In the genomic region with DNA sequence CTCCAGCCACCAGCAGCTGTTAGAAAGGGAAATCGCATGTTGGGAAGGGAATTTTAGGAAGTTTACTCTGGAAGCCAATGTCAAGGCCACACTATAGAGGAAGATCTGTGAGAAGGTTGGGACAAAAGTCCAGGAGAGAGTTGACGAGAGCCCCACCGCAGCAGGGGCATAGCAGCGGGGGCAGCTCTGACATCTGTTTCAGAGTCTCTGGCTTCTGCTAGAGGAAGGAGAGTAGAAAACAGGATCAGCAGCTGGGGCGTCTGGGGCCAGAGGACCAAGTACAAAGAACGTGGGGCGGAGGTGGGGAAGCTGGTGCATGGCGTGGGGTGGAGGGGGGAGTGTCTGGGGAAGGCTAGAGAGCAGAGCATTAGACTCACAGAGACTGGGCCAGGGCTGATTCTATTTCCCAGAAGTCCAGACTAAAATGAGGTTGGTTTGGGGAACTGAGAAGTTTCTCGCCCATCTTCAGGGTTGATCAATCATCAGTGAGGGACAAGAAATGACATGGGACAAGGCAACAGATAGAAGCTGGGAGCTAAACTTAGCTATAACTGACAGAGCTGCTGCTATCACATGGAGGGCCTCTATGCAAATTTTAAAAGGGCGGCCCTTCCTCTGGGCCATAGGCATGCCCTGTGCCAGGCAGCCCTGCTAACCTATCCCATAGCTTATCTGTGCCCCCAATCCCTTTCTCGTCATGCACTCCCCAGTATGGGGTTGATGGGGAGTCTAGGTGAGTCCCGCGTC, we compare ENCODE assay signal across 8 cellular contexts. TPM values are rescaled to one million over a fixed set of nuclear protein-coding genes. Genes with fewer than 3 reads are reported as not detected.
DNase-seq lines count a peak whose midpoint lies in the region; ATAC-seq, FAIRE-seq and TF ChIP-seq lines count a peak whose summit lies in the region.

No MANE protein-coding gene starts in this region.

- no peak for TF ChIP-seq EP300 in H1 (IDR thresholded peaks at IDR 0.05; ENCODE audit: borderline replicate concordance in 1 of 2, low read depth in 2 of 2, low read length in 2 of 2)

- H3K56ac ChIP-seq in H1 (replicated peaks; ENCODE audit: insufficient read length, low read depth, low read length): peak overlapping the region; percentile 8

- TF ChIP-seq RAD21 in H1 (IDR thresholded peaks at IDR 0.05 in 1 of 2, conservative IDR thresholded peaks at IDR 0.05 in 1 of 2; ENCODE audit: low read depth in 2 of 2, low read length in 2 of 2): no peak

- intact Hi-C loops in Right ventricle myocardium inferior (cut with DNase I): loop anchor here (2.0 kb wide), 1 partner anchor 77 kb away; a partner anchor contains a TSS
- intact Hi-C loops in prostate gland (cut with DNase I): loop anchor here (5.0 kb wide), 1 partner anchor 42 kb away; no protein-coding TSS in a partner anchor

- peak overlapping the region; percentile 92; the same call in 1 of the 2 replicates for H2BK5ac ChIP-seq in H1 (ENCODE audit: low read depth, low read length)

- WGBS in H1 (ENCODE audit: extremely low coverage in 1 of 2, insufficient coverage in 1 of 2, insufficient read length in 1 of 2, insufficient replicate concordance in 2 of 2, low coverage in 1 of 2, low lambda C conversion rate in 2 of 2, missing lambda C conversion rate in 1 of 2), 2 experiments: 48% methylated on average over 11 of the region's 13 CpGs; no CpG with 5 or more reads in 1 of the 2 experiments
- WGBS in prostate gland: 42% methylated on average over 13 of the region's 13 CpGs

- peak overlapping the region; percentile 15 for H3K18ac ChIP-seq in H1 (ENCODE audit: extremely low read depth, low read length)

- ATAC-seq in Right ventricle myocardium inferior (no peak), HG02642 (IDR thresholded peaks at IDR 0.05; ENCODE audit: poor library complexity, unreplicated experiment) (peak; percentile 52)

- peak overlapping the region; percentile 98 for H2BK15ac ChIP-seq in H1 (ENCODE audit: low read length)

- peaks cover 5% of the 10 kb centered on the region for H3K36me3 ChIP-seq in cardiac muscle cell
- peaks cover 0 to 5% (median 0%) of the 10 kb centered on the region in 4 experiments; a peak in 3 of 8 replicates for H3K36me3 ChIP-seq in H1 (ENCODE audit: control insufficient read depth in 2 of 4, insufficient read depth in 4 of 4, low read length in 3 of 4)
- peaks cover 0 to 6% of the 10 kb centered on the region in 2 donors for H3K36me3 ChIP-seq in prostate gland

- no peak overlapping the region for H3K23ac ChIP-seq in H1 (ENCODE audit: insufficient read length)

- H2BK12ac ChIP-seq in H1 (ENCODE audit: low read depth, low read length): peak overlapping the region; percentile 27; the same call in 1 of the 2 replicates

- H3K4me2 ChIP-seq in H1 (ENCODE audit: insufficient read depth in 1 of 2, low read depth in 2 of 2, low read length in 2 of 2): peak overlapping the region; percentile 80 to 96

- peaks cover 19% of the 10 kb centered on the region for H3K4me1 ChIP-seq in cardiac muscle cell (ENCODE audit: low read depth)
- H3K4me1 ChIP-seq in H1 (replicated peaks in 1 of 4; ENCODE audit: control insufficient read depth in 3 of 4, insufficient read depth in 4 of 4, low read length in 3 of 4): peaks cover 0 to 6% (median 0%) of the 10 kb centered on the region in 4 experiments; a peak in 3 of 7 replicates
- no peaks in the 10 kb centered on the region for H3K4me1 ChIP-seq in prostate gland (replicated peaks)

- H2BK120ac ChIP-seq in H1 (replicated peaks; ENCODE audit: low read depth, low read length): no peak overlapping the region

- no peaks in the 10 kb centered on the region for H3K27me3 ChIP-seq in cardiac muscle cell
- H3K27me3 ChIP-seq in H1 (replicated peaks in 1 of 4; ENCODE audit: control insufficient read depth in 3 of 4, extremely low read depth in 1 of 4, insufficient read depth in 3 of 4, low read length in 3 of 4): no peaks in the 10 kb centered on the region
- no peaks in the 10 kb centered on the region for H3K27me3 ChIP-seq in prostate gland (replicated peaks; ENCODE audit: insufficient read depth)

- no peaks in the 10 kb centered on the region for H4K20me1 ChIP-seq in H1 (replicated peaks in 1 of 2; ENCODE audit: control insufficient read depth in 1 of 2, insufficient read depth in 2 of 2, low read length in 2 of 2)

- H3K79me1 ChIP-seq in H1 (ENCODE audit: low read depth, low read length): no peaks in the 10 kb centered on the region

- TF ChIP-seq CTCF in cardiac muscle cell (IDR thresholded peaks at IDR 0.05; ENCODE audit: low read depth, low read length) (no peak), H1 (IDR thresholded peaks at IDR 0.05; ENCODE audit: control extremely low read depth in 1 of 3, insufficient read depth in 1 of 3, low read depth in 1 of 3, low read length in 3 of 3) (no peak), prostate gland (IDR thresholded peaks at IDR 0.05) (no peak), D721Med (IDR thresholded peaks at IDR 0.05; ENCODE audit: insufficient read depth, missing control alignments) (no peak)

- no peak overlapping the region for H2AK5ac ChIP-seq in H1 (ENCODE audit: low read depth, low read length)

- H4K91ac ChIP-seq in H1 (replicated peaks; ENCODE audit: insufficient read length, low read length): peak overlapping the region; percentile 34

- H3K27ac ChIP-seq in cardiac muscle cell (peak overlapping the region; percentile 79), H1 (ENCODE audit: low read depth, low read length) (peak overlapping the region; percentile 50; the same call in 1 of the 2 replicates), prostate gland (peak overlapping the region; percentile 96 to 98)

- H4K5ac ChIP-seq in H1 (ENCODE audit: insufficient read length, low read depth, low read length): peak overlapping the region; percentile 67

- H3K9ac ChIP-seq in H1 (replicated peaks in 1 of 4; ENCODE audit: extremely low read depth in 1 of 4, low read depth in 3 of 4, low read length in 3 of 4): peak overlapping the region in 2 of 4 experiments; percentile 49; a peak in 3 of 7 replicates

- DNase-seq in cardiac muscle cell (ENCODE audit: low read depth in 1 of 2, low spot score in 1 of 2): peak in 1 of 2 donors; percentile 34
- no peak for DNase-seq in Right ventricle myocardium inferior (ENCODE audit: missing footprints)
- DNase-seq in NCI-H82 (lab: John Stamatoyannopoulos, UW): peak; percentile 88
- DNase-seq in H1 (ENCODE audit: low read depth in 1 of 2, low spot score in 2 of 2): no peak
- no peak for DNase-seq in prostate gland (ENCODE audit: low spot score)
- DNase-seq in HuH-7.5 (ENCODE audit: low spot score): no peak
- no peak for DNase-seq in D721Med (ENCODE audit: insufficient read length, low spot score)

- TF ChIP-seq POLR2A in H1 (IDR thresholded peaks at IDR 0.05; ENCODE audit: control extremely low read depth in 1 of 2, low read depth in 2 of 2, low read length in 2 of 2) (no peak; a peak in 1 of 3 replicates), prostate gland (IDR thresholded peaks at IDR 0.05) (no peak)

- no peak overlapping the region for H3K4ac ChIP-seq in H1 (replicated peaks; ENCODE audit: insufficient read length, low read depth, low read length)

- POLR2A ChIA-PET in H1 (lab: Charles Lee; ENCODE audit: partially characterized antibody): interaction anchor here (0.6 to 3.8 kb wide), 17 partner anchors 9 to 96 kb away, joined by 3 to 17 read pairs (median 4); a partner anchor contains a TSS

- peak overlapping the region; percentile 87 for H3K4me3 ChIP-seq in cardiac muscle cell
- peak overlapping the region; percentile 58 to 80 (median 76) for H3K4me3 ChIP-seq in H1 (ENCODE audit: extremely low read depth in 1 of 4, insufficient read depth in 2 of 4, low read depth in 3 of 4, low read length in 4 of 4)
- peak overlapping the region; percentile 61 to 77 for H3K4me3 ChIP-seq in prostate gland

- H3K23me2 ChIP-seq in H1 (ENCODE audit: low read depth, low read length): peaks cover 13% of the 10 kb centered on the region

- FAIRE-seq in H1 (lab: Jason Lieb, UNC) (no peak), D721Med (lab: Jason Lieb, UNC) (no peak)

- H3K14ac ChIP-seq in H1 (ENCODE audit: insufficient read length): no peak overlapping the region

- no peaks in the 10 kb centered on the region for H3K79me2 ChIP-seq in H1 (ENCODE audit: control insufficient read depth in 1 of 2, insufficient read depth in 2 of 2, low read length in 2 of 2)

- H3K9me3 ChIP-seq in cardiac muscle cell (ENCODE audit: low read depth) (no peaks in the 10 kb centered on the region), H1 (ENCODE audit: insufficient read depth in 2 of 2, low read depth in 1 of 2, low read length in 1 of 2) (no peaks in the 10 kb centered on the region), prostate gland (no peaks in the 10 kb centered on the region)

- H4K8ac ChIP-seq in H1 (ENCODE audit: extremely low read depth, insufficient read depth, low read length): peak overlapping the region; percentile 19; the same call in 1 of the 2 replicates

- peak overlapping the region; percentile 71 for H2AFZ ChIP-seq in H1 (ENCODE audit: low read length)

- CTCF ChIA-PET in H1 (lab: Charles Lee; ENCODE audit: partially characterized antibody): interaction anchor here (0.6 to 3.9 kb wide), 17 partner anchors 7 to 77 kb away, joined by 3 to 31 read pairs (median 4); no protein-coding TSS in a partner anchor

- H2BK20ac ChIP-seq in H1 (ENCODE audit: low read length): no peak overlapping the region

RNA-seq across cellular contexts. Expression of a gene that starts 1.2 kb away (rescaled TPM):
- 74.0 and 87.3 TPM in 2 replicates for total RNA-seq in cardiac muscle cell
- polyA plus RNA-seq in cardiac muscle cell: 30.8 and 34.4 TPM in 2 replicates
- 22.3 TPM for total RNA-seq in Right ventricle myocardium inferior
- 13.3 and 14.9 TPM in 2 replicates for total RNA-seq in H1 (2021; fragmentation: NEBNext Ultra II Directional; extraction: Animal tissue kit (Norgen Biotek cat#: 25700))
- 10.4 and 13.2 TPM in 2 replicates for polyA plus RNA-seq in H1 (2011; rRNA removed)
- 21.1 TPM for polyA plus RNA-seq in H1 (2011; cell fraction: cytosol; rRNA removed)
- 27.3 TPM for polyA plus RNA-seq in H1 (2011; cell fraction: nucleus; rRNA removed)
- polyA plus RNA-seq in H1 (2012, experiment 1 of 2): 13.5 to 16.6 TPM (median 15.7 TPM) in 4 replicates
- 10.2 TPM for polyA plus RNA-seq in H1 (2012, experiment 2 of 2)
- polyA plus RNA-seq in H1 (2013, experiment 1 of 2): 8.9 TPM
- polyA plus RNA-seq in H1 (2013, experiment 2 of 2): 8.0 TPM
- 3.9 and 4.0 TPM in 2 replicates for polyA minus RNA-seq in H1 (2011; rRNA and poly(A)+ RNA removed)
- 9.5 TPM for polyA minus RNA-seq in H1 (2011; cell fraction: cytosol; rRNA and poly(A)+ RNA removed)
- polyA minus RNA-seq in H1 (2011; cell fraction: nucleus; rRNA and poly(A)+ RNA removed): 13.0 TPM
- total RNA-seq in prostate gland: 100 to 1,000 TPM; 128 to 139 TPM

RNA-seq across cellular contexts. Expression of a gene that starts 7.9 kb away (rescaled TPM):
- total RNA-seq in cardiac muscle cell: 0.07 and 1.1 TPM in 2 replicates
- polyA plus RNA-seq in cardiac muscle cell: 1.3 TPM in 1 of 2 replicates, not detected in the other
- total RNA-seq in Right ventricle myocardium inferior: not detected
- 0.21 and 0.65 TPM in 2 replicates for total RNA-seq in H1 (2021; fragmentation: NEBNext Ultra II Directional; extraction: Animal tissue kit (Norgen Biotek cat#: 25700))
- polyA plus RNA-seq in H1 (2011; rRNA removed): 0.57 and 2.3 TPM in 2 replicates
- polyA plus RNA-seq in H1 (2011; cell fraction: cytosol; rRNA removed): 1.8 TPM
- 1.0 TPM for polyA plus RNA-seq in H1 (2011; cell fraction: nucleus; rRNA removed)
- 0.53 to 0.73 TPM (median 0.65 TPM) in 4 replicates for polyA plus RNA-seq in H1 (2012, experiment 1 of 2)
- 0.16 TPM for polyA plus RNA-seq in H1 (2012, experiment 2 of 2)
- polyA plus RNA-seq in H1 (2013, experiment 1 of 2): 1.1 TPM
- polyA plus RNA-seq in H1 (2013, experiment 2 of 2): 1.6 TPM
- 0.28 TPM in 1 of 2 replicates, not detected in the other for polyA minus RNA-seq in H1 (2011; rRNA and poly(A)+ RNA removed)
- not detected for polyA minus RNA-seq in H1 (2011; cell fraction: cytosol; rRNA and poly(A)+ RNA removed)
- 1.1 TPM for polyA minus RNA-seq in H1 (2011; cell fraction: nucleus; rRNA and poly(A)+ RNA removed)
- under 1 TPM; 0.46 to 0.51 TPM for total RNA-seq in prostate gland

RNA-seq across cellular contexts. Expression of a gene that starts 26.9 kb away (rescaled TPM):
- total RNA-seq in cardiac muscle cell (32.9 and 71.6 TPM in 2 replicates), Right ventricle myocardium inferior (16.4 TPM), prostate gland (10 to 100 TPM; 18.8 to 47.3 TPM)
- polyA plus RNA-seq in cardiac muscle cell (46.5 and 49.8 TPM in 2 replicates), H1 (2011; rRNA removed) (71.5 and 73.3 TPM in 2 replicates)
- total RNA-seq in H1 (2021; fragmentation: NEBNext Ultra II Directional; extraction: Animal tissue kit (Norgen Biotek cat#: 25700)): 54.4 and 56.0 TPM in 2 replicates
- polyA plus RNA-seq in H1 (2011; cell fraction: cytosol; rRNA removed): 86.2 TPM
- 140 TPM for polyA plus RNA-seq in H1 (2011; cell fraction: nucleus; rRNA removed)
- 75.2 to 84.1 TPM (median 78.7 TPM) in 4 replicates for polyA plus RNA-seq in H1 (2012, experiment 1 of 2)
- 41.1 TPM for polyA plus RNA-seq in H1 (2012, experiment 2 of 2)
- 45.8 TPM for polyA plus RNA-seq in H1 (2013, experiment 1 of 2)
- 38.1 TPM for polyA plus RNA-seq in H1 (2013, experiment 2 of 2)
- 67.6 and 74.7 TPM in 2 replicates for polyA minus RNA-seq in H1 (2011; rRNA and poly(A)+ RNA removed)
- polyA minus RNA-seq in H1 (2011; cell fraction: cytosol; rRNA and poly(A)+ RNA removed): 27.4 TPM
- polyA minus RNA-seq in H1 (2011; cell fraction: nucleus; rRNA and poly(A)+ RNA removed): 67.3 TPM

RNA-seq across cellular contexts. Expression of a gene that starts 45.5 kb away (rescaled TPM):
- 2.6 and 2.7 TPM in 2 replicates for total RNA-seq in cardiac muscle cell
- polyA plus RNA-seq in cardiac muscle cell: 2.6 and 5.0 TPM in 2 replicates
- 0.11 TPM for total RNA-seq in Right ventricle myocardium inferior
- total RNA-seq in H1 (2021; fragmentation: NEBNext Ultra II Directional; extraction: Animal tissue kit (Norgen Biotek cat#: 25700)): 2.4 and 3.0 TPM in 2 replicates
- polyA plus RNA-seq in H1 (2011; rRNA removed): 1.7 and 3.1 TPM in 2 replicates
- polyA plus RNA-seq in H1 (2011; cell fraction: cytosol; rRNA removed): 1.9 TPM
- polyA plus RNA-seq in H1 (2011; cell fraction: nucleus; rRNA removed): 10.5 TPM
- polyA plus RNA-seq in H1 (2012, experiment 1 of 2): 4.4 to 10.5 TPM (median 6.1 TPM) in 4 replicates
- 1.4 TPM for polyA plus RNA-seq in H1 (2012, experiment 2 of 2)
- polyA plus RNA-seq in H1 (2013, experiment 1 of 2): 2.6 TPM
- polyA plus RNA-seq in H1 (2013, experiment 2 of 2): 1.5 TPM
- 1.3 and 2.0 TPM in 2 replicates for polyA minus RNA-seq in H1 (2011; rRNA and poly(A)+ RNA removed)
- polyA minus RNA-seq in H1 (2011; cell fraction: cytosol; rRNA and poly(A)+ RNA removed): 1.4 TPM
- 14.5 TPM for polyA minus RNA-seq in H1 (2011; cell fraction: nucleus; rRNA and poly(A)+ RNA removed)
- 1 to 10 TPM; 1.5 to 3.1 TPM for total RNA-seq in prostate gland

RNA-seq across cellular contexts. Expression of a gene that starts 50.8 kb away (rescaled TPM):
- 54.4 and 69.8 TPM in 2 replicates for total RNA-seq in cardiac muscle cell
- 80.2 and 98.9 TPM in 2 replicates for polyA plus RNA-seq in cardiac muscle cell
- total RNA-seq in Right ventricle myocardium inferior: 18.2 TPM
- 48.8 and 49.7 TPM in 2 replicates for total RNA-seq in H1 (2021; fragmentation: NEBNext Ultra II Directional; extraction: Animal tissue kit (Norgen Biotek cat#: 25700))
- polyA plus RNA-seq in H1 (2011; rRNA removed): 66.9 and 124 TPM in 2 replicates
- polyA plus RNA-seq in H1 (2011; cell fraction: cytosol; rRNA removed): 46.9 TPM
- 99.1 TPM for polyA plus RNA-seq in H1 (2011; cell fraction: nucleus; rRNA removed)
- 39.9 to 59.4 TPM (median 47.8 TPM) in 4 replicates for polyA plus RNA-seq in H1 (2012, experiment 1 of 2)
- polyA plus RNA-seq in H1 (2012, experiment 2 of 2): 68.0 TPM
- polyA plus RNA-seq in H1 (2013, experiment 1 of 2): 48.1 TPM
- polyA plus RNA-seq in H1 (2013, experiment 2 of 2): 54.5 TPM
- 38.1 and 58.7 TPM in 2 replicates for polyA minus RNA-seq in H1 (2011; rRNA and poly(A)+ RNA removed)
- polyA minus RNA-seq in H1 (2011; cell fraction: cytosol; rRNA and poly(A)+ RNA removed): 38.8 TPM
- 22.0 TPM for polyA minus RNA-seq in H1 (2011; cell fraction: nucleus; rRNA and poly(A)+ RNA removed)
- 10 to 100 TPM; 14.8 to 57.4 TPM for total RNA-seq in prostate gland
